ENCODE assay signal across 10 cellular contexts in the genomic region with DNA sequence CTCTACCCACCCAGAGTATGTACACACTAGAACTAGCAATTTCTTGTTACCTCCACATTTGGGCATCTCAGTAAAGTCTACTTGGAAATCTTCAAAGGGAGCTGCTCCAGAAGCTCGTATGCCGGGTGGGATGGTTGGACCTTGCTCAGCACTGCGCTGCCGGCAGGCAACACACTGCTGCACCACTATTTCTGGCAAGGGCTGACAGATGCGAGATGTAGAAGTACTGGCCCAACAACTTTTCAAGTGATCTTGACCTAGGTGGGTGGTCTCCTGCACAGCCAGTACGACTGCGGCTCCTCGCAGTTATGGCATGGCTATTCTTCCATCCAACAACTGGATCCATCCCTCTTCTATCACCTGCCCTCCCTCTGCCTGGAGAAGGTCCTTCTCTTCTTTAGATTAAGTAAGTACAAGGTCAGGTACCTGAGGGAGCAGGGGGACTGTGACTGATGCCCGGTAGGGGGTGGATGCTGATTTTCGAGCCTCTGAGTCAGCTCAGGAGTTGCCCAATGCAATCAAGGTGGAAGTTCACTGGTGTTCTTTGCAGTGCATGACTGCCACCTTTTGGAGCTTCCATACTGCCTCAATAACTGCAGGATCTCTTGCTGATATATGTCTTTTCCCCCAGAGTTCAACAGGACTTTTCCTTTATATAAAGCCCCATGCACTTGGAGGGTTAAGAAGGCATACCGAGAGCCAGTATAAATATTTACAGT.
DNase-seq lines count a peak whose midpoint lies in the region; ATAC-seq and TF ChIP-seq lines count a peak whose summit lies in the region.
"Had no signal": no experiment of that assay in that cellular context is flagged by ENCODE, and none has a peak within 500 bp of the region (broad histone marks: within the 10 kb centered on the region; RNA-seq: fewer than 3 reads in every experiment).

No MANE protein-coding gene starts in this region.

- TF ChIP-seq EP300 in Ishikawa (IDR thresholded peaks at IDR 0.05; ENCODE audit: borderline replicate concordance), result no peak

- no peak overlapping the region for H3K23ac ChIP-seq in mesenchymal stem cell (ENCODE audit: low read length in 2 of 2)

- intact Hi-C loops in aorta (cut with DNase I), result loop anchor here in 1 of 2 donors (5.0 kb wide), 1 partner anchor 556 kb away; no protein-coding TSS in a partner anchor

- H3K9ac ChIP-seq in mesenchymal stem cell (ENCODE audit: low read length), result no peak overlapping the region

- no peak overlapping the region for H4K8ac ChIP-seq in mesenchymal stem cell (ENCODE audit: low read length)

- H3K9me3 ChIP-seq in mesenchymal stem cell (ENCODE audit: control insufficient read depth, low read length) (no peaks in the 10 kb centered on the region), aorta (ENCODE audit: control insufficient read depth, low read length) (no peaks in the 10 kb centered on the region)

- no peak overlapping the region for H4K91ac ChIP-seq in mesenchymal stem cell (ENCODE audit: low read length)

- no peaks in the 10 kb centered on the region for H3K79me1 ChIP-seq in mesenchymal stem cell (replicated peaks; ENCODE audit: low read length, poor library complexity, severe bottlenecking)

- H2BK120ac ChIP-seq in mesenchymal stem cell (ENCODE audit: low read depth, low read length), result no peak overlapping the region

- no peak overlapping the region for H2BK12ac ChIP-seq in mesenchymal stem cell (ENCODE audit: low read length in 2 of 2)

- ATAC-seq in GM21717 (IDR thresholded peaks at IDR 0.05; ENCODE audit: unreplicated experiment), result no peak
- ATAC-seq in aorta (ENCODE audit: low FRiP score), result no peak

- no peak overlapping the region for H3K14ac ChIP-seq in mesenchymal stem cell (ENCODE audit: low read length in 2 of 2)

- H3K27me3 ChIP-seq in brain microvascular endothelial cell (replicated peaks) (peaks cover 6% of the 10 kb centered on the region), mesenchymal stem cell (ENCODE audit: control insufficient read depth in 1 of 2, insufficient read depth in 1 of 2, low read length in 2 of 2) (peaks cover 11 to 16% of the 10 kb centered on the region in 2 experiments), aorta (ENCODE audit: control insufficient read depth in 1 of 2, insufficient read depth in 2 of 2, low read length in 1 of 2) (no peaks in the 10 kb centered on the region)

- H3K27ac ChIP-seq in brain microvascular endothelial cell (no peak overlapping the region), mesenchymal stem cell (ENCODE audit: low read length, poor library complexity, severe bottlenecking) (no peak overlapping the region), aorta (ENCODE audit: low read depth in 1 of 2, low read length in 2 of 2) (no peak overlapping the region)
- H3K27ac ChIP-seq: SK-N-MC had no signal

- H3K4me3 ChIP-seq in brain microvascular endothelial cell (ENCODE audit: low read depth, low read length) (no peak overlapping the region), mesenchymal stem cell (ENCODE audit: insufficient read depth in 1 of 2, low read depth in 1 of 2, low read length in 2 of 2) (no peak overlapping the region), aorta (ENCODE audit: low read length in 2 of 2) (no peak overlapping the region)
- H3K4me3 ChIP-seq: SK-N-MC had no signal

- WGBS in mesenchymal stem cell, result 89% methylated on average over 8 of the region's 11 CpGs
- WGBS in aorta, 2 donors, result 75 to 77% methylated on average over 11 of the region's 11 CpGs

- no peak overlapping the region for H2BK15ac ChIP-seq in mesenchymal stem cell (ENCODE audit: low read depth, poor library complexity, severe bottlenecking)

- H3K4ac ChIP-seq in mesenchymal stem cell (ENCODE audit: low read depth in 1 of 2, low read length in 2 of 2), result no peak overlapping the region

- TF ChIP-seq RAD21 in Ishikawa (IDR thresholded peaks at IDR 0.05; ENCODE audit: low read depth), result peak; percentile 70

- no peak overlapping the region for H2BK5ac ChIP-seq in mesenchymal stem cell (ENCODE audit: low read depth, low read length, poor library complexity, severe bottlenecking)

- H3K36me3 ChIP-seq in brain microvascular endothelial cell (replicated peaks) (no peaks in the 10 kb centered on the region), mesenchymal stem cell (ENCODE audit: control insufficient read depth in 1 of 2, insufficient read depth in 2 of 2, low read depth in 1 of 2, low read length in 2 of 2) (no peaks in the 10 kb centered on the region), aorta (ENCODE audit: control insufficient read depth in 1 of 2, insufficient read depth in 2 of 2, low read length in 1 of 2) (no peaks in the 10 kb centered on the region)

- no peaks in the 10 kb centered on the region for H3K4me1 ChIP-seq in mesenchymal stem cell (ENCODE audit: control insufficient read depth, insufficient read depth, low read depth, low read length)
- H3K4me1 ChIP-seq in aorta (ENCODE audit: control insufficient read depth in 1 of 2, insufficient read depth in 2 of 2, low read length in 2 of 2), result no peaks in the 10 kb centered on the region

- no peak overlapping the region for H3K4me2 ChIP-seq in mesenchymal stem cell (ENCODE audit: low read length, poor library complexity, severe bottlenecking)

- DNase-seq in EH (ENCODE audit: low read depth) (peak; percentile 55), brain microvascular endothelial cell (peak; percentile 41), mesenchymal stem cell (peak; percentile 61), Kasumi-1 (lab: John Stamatoyannopoulos, UW) (no peak), aorta (no peak), NCI-H1930 (lab: John Stamatoyannopoulos, UW) (no peak)
- DNase-seq: activated naive CD4-positive, alpha-beta T cell treated with Interleukin-2 at 50 U/mL for 16 hours had no signal

- no peak overlapping the region for H2AK5ac ChIP-seq in mesenchymal stem cell (ENCODE audit: low read length, severe bottlenecking)

- no peak overlapping the region for H2AFZ ChIP-seq in mesenchymal stem cell (ENCODE audit: low read depth, low read length)

- in situ Hi-C loops in brain microvascular endothelial cell (cut with HindIII; ENCODE audit: low pct_ligation_motif_present, low sequenced_read_pairs), result no loop called here

- peak; percentile 63 for TF ChIP-seq CTCF in brain microvascular endothelial cell (IDR thresholded peaks at IDR 0.05; ENCODE audit: low read depth, low read length, missing control alignments)

- no peak overlapping the region for H3K18ac ChIP-seq in mesenchymal stem cell (ENCODE audit: low read depth in 1 of 2, low read length in 2 of 2)

TF ChIP-seq in Ishikawa, 13 proteins besides CTCF, POLR2A, EP300 and RAD21:
- TF ChIP-seq CEBPB (IDR thresholded peaks at IDR 0.05) (peak; percentile 76), TCF12 (IDR thresholded peaks at IDR 0.05; ENCODE audit: low read depth) (no peak)

Comparison
In these comparisons a context has a peak if more than half of its experiments do, and no peak if none do; other contexts are left out.
1. DNase-seq: peak in EH (single experiment), brain microvascular endothelial cell (single experiment) and mesenchymal stem cell (single experiment); none in Kasumi-1 (0 of 2), aorta (0 of 2) and NCI-H1930 (0 of 2).